Comparison of ENCODE assay signal across 11 cellular contexts in genomic region chr11:126437731-126438130, GRCh38.
"Had no signal": no experiment of that assay in that cellular context is flagged by ENCODE, and none has a peak within 500 bp of the region (broad histone marks: within the 10 kb centered on the region; RNA-seq: fewer than 3 reads in every experiment).

No MANE protein-coding gene starts in this region.

- H3K4me3 ChIP-seq: hepatocyte, smooth muscle cell, uterus had no signal

- H3K27ac ChIP-seq: foreskin keratinocyte, hepatocyte, uterus had no signal

- H3K4me2 ChIP-seq: hepatocyte, smooth muscle cell had no signal

- H3K36me3 ChIP-seq: uterus had no signal

- H3K9me3 ChIP-seq: uterus had no signal

- H3K4me1 ChIP-seq: foreskin keratinocyte, uterus had no signal

- H2AFZ ChIP-seq: hepatocyte had no signal

- H3K27me3 ChIP-seq: uterus had no signal

- DNase-seq: effector memory CD8-positive, alpha-beta T cell; foreskin keratinocyte; kidney; left colon; naive thymus-derived CD4-positive, alpha-beta T cell; posterior cingulate gyrus; stimulated activated CD4-positive, alpha-beta T cell treated with anti-CD3 and anti-CD28 coated beads, Interleukin-2, amount 100 ng/mL, for 48 hours; stimulated activated naive CD4-positive, alpha-beta T cell treated with Interleukin-2 at 50 U/mL for 16 hours; uterus had no signal
